In the genomic region with DNA sequence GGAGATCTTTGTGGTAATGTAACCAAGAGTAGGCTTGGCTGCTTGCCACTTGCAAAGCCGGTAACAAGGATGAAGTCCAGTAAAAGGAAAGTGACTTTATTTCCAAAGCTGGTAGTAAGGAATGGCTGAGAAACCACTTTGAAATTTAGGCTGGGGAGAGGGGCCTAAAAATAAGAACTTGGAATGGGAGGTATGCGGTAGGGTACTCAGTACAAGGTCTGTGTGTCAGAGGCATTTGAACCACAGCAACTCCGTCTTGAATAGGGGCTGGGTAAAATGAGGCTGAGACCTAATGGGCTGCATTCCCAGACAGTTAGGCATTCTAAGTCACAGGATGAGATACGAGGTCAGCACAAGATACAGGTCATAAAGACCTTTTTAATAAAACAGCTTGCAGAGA, we compare ENCODE assay signal across 18 cellular contexts.
DNase-seq lines count a peak whose midpoint lies in the region; ATAC-seq and TF ChIP-seq lines count a peak whose summit lies in the region.
"Had no signal": no experiment of that assay in that cellular context is flagged by ENCODE, and none has a peak within 500 bp of the region (broad histone marks: within the 10 kb centered on the region; RNA-seq: fewer than 3 reads in every experiment).

No MANE protein-coding gene starts in this region.

- DNase-seq in AG10803 (ENCODE audit: low read depth) (peak; percentile 58), RPMI7951 (ENCODE audit: low read depth) (peak; percentile 79), islet precursor cell (peak; percentile 94), renal cortical epithelial cell (ENCODE audit: low read depth) (peak; percentile 31), head of caudate nucleus (no peak), ACHN (no peak)
- DNase-seq: C1 segment of cervical spinal cord, DMS 273 treated with DMSO at 0.1 percent for 48 hours, H7, NCI-H1417 treated with DMSO at 0.1 percent for 48 hours, NCI-H1930, NCI-H2171, NCI-H446, PC-3 had no signal

- TF ChIP-seq CTCF in AG10803 (conservative IDR thresholded peaks at IDR 0.05; ENCODE audit: low read length), result no peak

- in situ Hi-C loops in ACHN (cut with HindIII; ENCODE audit: low pct_ligation_motif_present, low pct_unique_long_range_greater_than_20kb, low sequenced_read_pairs), result no loop called here

- no peak overlapping the region for H3K4me3 ChIP-seq in AG10803 (ENCODE audit: low read length)
- H3K4me3 ChIP-seq: K562, SJSA1 had no signal

- ATAC-seq in GM19397 (IDR thresholded peaks at IDR 0.05; ENCODE audit: unreplicated experiment), result no peak
- ATAC-seq in HG02759 (IDR thresholded peaks at IDR 0.05; ENCODE audit: unreplicated experiment), result no peak
- ATAC-seq: K562, PC-3 had no signal

- intact Hi-C loops in head of caudate nucleus (cut with DNase I), result no loop called here

Comparison
In these comparisons a context has a peak if more than half of its experiments do, and no peak if none do; other contexts are left out.
1. DNase-seq: peak in AG10803 (single experiment), RPMI7951 (single experiment), islet precursor cell (single experiment) and renal cortical epithelial cell (single experiment); none in head of caudate nucleus (0 of 42) and ACHN (single experiment).